Comparison of ENCODE assay signal across 8 cellular contexts in the genomic region with DNA sequence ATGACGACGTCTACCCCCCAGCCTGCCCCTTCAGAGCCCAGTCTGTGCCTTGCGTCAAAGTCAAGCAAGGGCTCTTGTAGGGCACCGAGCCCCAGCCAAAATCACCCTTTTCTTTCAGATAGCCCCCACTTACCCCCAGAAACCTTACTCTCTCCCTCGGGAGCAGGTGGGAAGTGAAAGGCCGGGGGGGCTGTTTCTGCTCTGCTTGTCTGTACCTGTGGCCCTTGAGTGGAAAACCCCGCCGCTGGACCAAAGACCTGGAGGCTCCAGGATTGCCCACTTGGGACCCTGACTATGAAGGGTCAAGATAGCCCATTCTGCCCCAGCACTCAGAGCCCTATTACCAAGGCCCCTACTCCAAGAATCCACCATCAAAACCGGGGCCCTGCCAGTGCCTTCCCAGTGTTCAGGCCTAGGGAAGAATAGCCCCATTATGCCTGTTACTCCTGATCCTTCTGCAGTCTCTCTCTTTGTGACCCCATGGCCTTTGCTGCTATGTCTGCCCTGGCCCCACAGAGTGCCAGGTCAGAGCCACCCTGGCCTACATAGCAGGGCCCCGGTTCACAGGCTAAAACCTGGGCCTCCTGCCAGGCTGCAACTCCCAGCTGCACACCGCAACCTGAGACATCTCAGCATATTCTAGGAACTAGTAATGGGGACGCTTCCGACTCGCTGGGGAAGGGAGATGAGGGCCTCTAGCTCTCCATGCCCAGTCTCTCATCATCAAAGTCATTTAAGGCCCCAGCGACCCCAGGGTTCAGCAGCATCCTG. TPM values are rescaled to one million over a fixed set of nuclear protein-coding genes. Genes with fewer than 3 reads are reported as not detected.
DNase-seq lines count a peak whose midpoint lies in the region; ATAC-seq, FAIRE-seq and TF ChIP-seq lines count a peak whose summit lies in the region.

No MANE protein-coding gene starts in this region.

- no peak for DNase-seq in activated CD4-positive, alpha-beta T cell treated with anti-CD3 and anti-CD28 coated beads, Interleukin-2, amount 10 ng/mL, durations not matched to agents 7 days and 5 days
- DNase-seq in activated CD4-positive, alpha-beta T cell treated with anti-CD3 and anti-CD28 coated beads for 1 hour: no peak
- DNase-seq in astrocyte (ENCODE audit: low read depth) (no peak), kidney epithelial cell (ENCODE audit: low read depth) (no peak), stomach (peak; percentile 47)

- H3K36me3 Mint-ChIP-seq in activated CD4-positive, alpha-beta T cell treated with anti-CD3 and anti-CD28 coated beads, Interleukin-2, amount 10 ng/mL, durations not matched to agents 7 days and 5 days (ENCODE audit: low read depth): no peaks in the 10 kb centered on the region
- H3K36me3 Mint-ChIP-seq in astrocyte (ENCODE audit: low read depth, unreplicated experiment): no peaks in the 10 kb centered on the region

- no peaks in the 10 kb centered on the region for H3K27me3 Mint-ChIP-seq in activated CD4-positive, alpha-beta T cell treated with anti-CD3 and anti-CD28 coated beads, Interleukin-2, amount 10 ng/mL, durations not matched to agents 7 days and 5 days
- H3K27me3 Mint-ChIP-seq in astrocyte (ENCODE audit: low read depth, unreplicated experiment): no peaks in the 10 kb centered on the region

- TF ChIP-seq POLR2A in stomach (IDR thresholded peaks at IDR 0.05): no peak

- no peak; the same call in 1 of the 2 replicates for TF ChIP-seq CTCF in Loucy (conservative IDR thresholded peaks at IDR 0.05; ENCODE audit: low read length)
- no peak for TF ChIP-seq CTCF in astrocyte (IDR thresholded peaks at IDR 0.05; ENCODE audit: insufficient read depth, low read depth, low read length)
- no peak for TF ChIP-seq CTCF in kidney epithelial cell (IDR thresholded peaks at IDR 0.05; ENCODE audit: insufficient read depth, low read length, poor library complexity, severe bottlenecking)
- TF ChIP-seq CTCF in stomach (IDR thresholded peaks at IDR 0.05): no peak

- H3K27ac Mint-ChIP-seq in activated CD4-positive, alpha-beta T cell treated with anti-CD3 and anti-CD28 coated beads, Interleukin-2, amount 10 ng/mL, durations not matched to agents 7 days and 5 days: peak overlapping the region; percentile 91
- peak overlapping the region; percentile 85 for H3K27ac Mint-ChIP-seq in astrocyte (ENCODE audit: unreplicated experiment)

- H3K4me1 ChIP-seq in Loucy (ENCODE audit: insufficient read depth, low read length, poor library complexity, severe bottlenecking) (peaks cover 32% of the 10 kb centered on the region), astrocyte (ENCODE audit: insufficient read depth, low read length) (peaks cover 10% of the 10 kb centered on the region), stomach (peaks cover 8 to 27% (median 17%) of the 10 kb centered on the region in 4 donors)

- intact Hi-C loops in stomach (cut with DNase I; ENCODE audit: low total_unique reads): loop anchor here (5.0 kb wide), 1 partner anchor 287 kb away; no protein-coding TSS in a partner anchor

- H2AFZ ChIP-seq in Loucy (ENCODE audit: low read length) (peak overlapping the region; percentile 95), astrocyte (ENCODE audit: low read depth, low read length) (peak overlapping the region; percentile 98)

- no peaks in the 10 kb centered on the region for H3K9me3 ChIP-seq in Loucy (ENCODE audit: insufficient read depth, low read depth, low read length)
- H3K9me3 ChIP-seq in astrocyte (ENCODE audit: insufficient read depth, low read depth, low read length): no peaks in the 10 kb centered on the region
- H3K9me3 ChIP-seq in stomach: no peaks in the 10 kb centered on the region

- H3F3A ChIP-seq in Loucy (ENCODE audit: low read depth): no peaks in the 10 kb centered on the region; the same call in 1 of the 2 replicates

- no peaks in the 10 kb centered on the region for H4K20me1 ChIP-seq in Loucy (ENCODE audit: insufficient read depth, low read length, poor library complexity, severe bottlenecking)
- H4K20me1 ChIP-seq in astrocyte (ENCODE audit: insufficient read depth, low read length): no peaks in the 10 kb centered on the region

- H3K9me2 ChIP-seq in Loucy (replicated peaks; ENCODE audit: low read depth, low read length): no peaks in the 10 kb centered on the region

- FAIRE-seq in astrocyte (lab: Jason Lieb, UNC): no peak

- CTCF ChIA-PET in activated CD4-positive, alpha-beta T cell treated with anti-CD3 and anti-CD28 coated beads, Interleukin-2, amount 10 ng/mL, durations not matched to agents 7 days and 5 days (lab: Charles Lee): interaction anchor here (0.9 to 8.1 kb wide), 7 partner anchors 10 to 294 kb away, joined by 3 to 86 read pairs (median 5); a partner anchor contains a TSS

- H3K4me1 Mint-ChIP-seq in activated CD4-positive, alpha-beta T cell treated with anti-CD3 and anti-CD28 coated beads, Interleukin-2, amount 10 ng/mL, durations not matched to agents 7 days and 5 days: peaks cover 40% of the 10 kb centered on the region
- H3K4me1 Mint-ChIP-seq in astrocyte (ENCODE audit: low read depth, unreplicated experiment): peaks cover 4% of the 10 kb centered on the region

- POLR2A ChIA-PET in activated CD4-positive, alpha-beta T cell treated with anti-CD3 and anti-CD28 coated beads, Interleukin-2, amount 10 ng/mL, durations not matched to agents 7 days and 5 days (lab: Charles Lee): interaction anchor here (1.3 kb wide), 1 partner anchor 292 kb away, joined by 8 read pairs; a partner anchor contains a TSS

- no peak for TF ChIP-seq EP300 in stomach (IDR thresholded peaks at IDR 0.05)

- peak overlapping the region; percentile 79 for H3K4me3 Mint-ChIP-seq in activated CD4-positive, alpha-beta T cell treated with anti-CD3 and anti-CD28 coated beads, Interleukin-2, amount 10 ng/mL, durations not matched to agents 7 days and 5 days
- peak overlapping the region; percentile 85 for H3K4me3 Mint-ChIP-seq in astrocyte (ENCODE audit: unreplicated experiment)

- peak overlapping the region; percentile 89 for H3K4me3 ChIP-seq in Loucy (ENCODE audit: low read length, poor library complexity, severe bottlenecking)
- H3K4me3 ChIP-seq in astrocyte (ENCODE audit: insufficient read depth, low read depth, low read length): peak overlapping the region; percentile 78
- peak overlapping the region; percentile 68 for H3K4me3 ChIP-seq in kidney epithelial cell (ENCODE audit: low read depth, low read length)
- peak overlapping the region; percentile 66 to 77 (median 71) for H3K4me3 ChIP-seq in stomach

- H3K27me3 ChIP-seq in Loucy (ENCODE audit: insufficient read depth, low read length, poor library complexity, severe bottlenecking) (no peaks in the 10 kb centered on the region), astrocyte (ENCODE audit: insufficient read depth, low read length) (no peaks in the 10 kb centered on the region), kidney epithelial cell (ENCODE audit: control insufficient read depth, insufficient read depth, low read length) (no peaks in the 10 kb centered on the region), stomach (no peaks in the 10 kb centered on the region)

- peak overlapping the region; percentile 75 for H3K27ac ChIP-seq in astrocyte (ENCODE audit: low read depth, low read length)
- peak overlapping the region; percentile 93 to 98 (median 95) for H3K27ac ChIP-seq in stomach

- peaks cover 7% of the 10 kb centered on the region; the same call in 1 of the 2 replicates for H3K79me2 ChIP-seq in Loucy (ENCODE audit: insufficient read depth, low read length)
- no peaks in the 10 kb centered on the region for H3K79me2 ChIP-seq in astrocyte (ENCODE audit: insufficient read depth, low read length)

- no peaks in the 10 kb centered on the region for H3K9me3 Mint-ChIP-seq in activated CD4-positive, alpha-beta T cell treated with anti-CD3 and anti-CD28 coated beads, Interleukin-2, amount 10 ng/mL, durations not matched to agents 7 days and 5 days
- H3K9me3 Mint-ChIP-seq in astrocyte (ENCODE audit: unreplicated experiment): no peaks in the 10 kb centered on the region

- 29 to 44% (median 37%) methylated on average over 13 to 15 of the region's 15 CpGs for WGBS in stomach, 5 donors

- H3K4me2 ChIP-seq in Loucy (ENCODE audit: low read depth, low read length, poor library complexity, severe bottlenecking) (peak overlapping the region; percentile 96), astrocyte (ENCODE audit: low read length) (peak overlapping the region; percentile 92)

- peak overlapping the region; percentile 97 for H3K9ac ChIP-seq in Loucy (ENCODE audit: low read depth, low read length, poor library complexity, severe bottlenecking)
- peak overlapping the region; percentile 85 for H3K9ac ChIP-seq in astrocyte (ENCODE audit: low read length)

- H3K36me3 ChIP-seq in Loucy (ENCODE audit: insufficient read depth, low read length) (no peaks in the 10 kb centered on the region), astrocyte (ENCODE audit: insufficient read depth, low read length) (no peaks in the 10 kb centered on the region), kidney epithelial cell (ENCODE audit: control insufficient read depth, insufficient read depth, low read length) (no peaks in the 10 kb centered on the region), stomach (no peaks in the 10 kb centered on the region)

- ATAC-seq in HG03457 (IDR thresholded peaks at IDR 0.05; ENCODE audit: unreplicated experiment) (no peak), HG02623 (IDR thresholded peaks at IDR 0.05; ENCODE audit: unreplicated experiment) (no peak)

RNA-seq across cellular contexts. Expression of a gene that starts 22.2 kb away (rescaled TPM):
- 1 to 10 TPM; 6.2 to 6.5 TPM for total RNA-seq in activated CD4-positive, alpha-beta T cell treated with anti-CD3 and anti-CD28 coated beads, Interleukin-2, amount 10 ng/mL, durations not matched to agents 7 days and 5 days
- total RNA-seq in astrocyte: 0.61 and 0.70 TPM in 2 replicates
- 0.58 and 3.1 TPM in 2 replicates for total RNA-seq in kidney epithelial cell
- total RNA-seq in stomach: 10 to 100 TPM in 1 of 5 donors, 1 to 10 TPM in 1, not detected in 3; 4.1 to 10.1 TPM
- polyA plus RNA-seq in stomach: 1 to 10 TPM; 1.8 to 6.6 (median 3.1) TPM

RNA-seq across cellular contexts. Expression of a gene that starts 35.5 kb away (rescaled TPM):
- total RNA-seq in activated CD4-positive, alpha-beta T cell treated with anti-CD3 and anti-CD28 coated beads, Interleukin-2, amount 10 ng/mL, durations not matched to agents 7 days and 5 days: 10 to 100 TPM; 22.6 to 34.4 TPM
- 4.3 TPM in 2 replicates for total RNA-seq in astrocyte
- 11.0 and 14.8 TPM in 2 replicates for total RNA-seq in kidney epithelial cell
- total RNA-seq in stomach: 10 to 100 TPM in 2 of 5 donors, 1 to 10 TPM in 2, under 1 TPM in 1; 0.87 to 31.5 (median 8.8) TPM
- 10 to 100 TPM in 1 of 3 donors, 1 to 10 TPM in 2; 6.4 to 11.2 (median 7.3) TPM for polyA plus RNA-seq in stomach

RNA-seq across cellular contexts. Expression of a gene that starts 35.7 kb away (rescaled TPM):
- total RNA-seq in activated CD4-positive, alpha-beta T cell treated with anti-CD3 and anti-CD28 coated beads, Interleukin-2, amount 10 ng/mL, durations not matched to agents 7 days and 5 days: 10 to 100 TPM; 51.7 to 55.1 TPM
- total RNA-seq in astrocyte: 6.0 and 6.6 TPM in 2 replicates
- total RNA-seq in kidney epithelial cell: 33.3 and 34.9 TPM in 2 replicates
- total RNA-seq in stomach: 10 to 100 TPM; 11.6 to 88.7 (median 19.1) TPM
- polyA plus RNA-seq in stomach: 10 to 100 TPM; 19.4 to 24.1 (median 20.0) TPM
